ENCODE assay signal across 8 cellular contexts in genomic region chr19:44356383-44357111, GRCh38. TPM values are rescaled to one million over a fixed set of nuclear protein-coding genes. Genes with fewer than 3 reads are reported as not detected.
A peak's percentile ranks its signal among the peaks of the same experiment; 100 is the strongest.
DNase-seq lines count a peak whose midpoint lies in the region; ATAC-seq, FAIRE-seq and TF ChIP-seq lines count a peak whose summit lies in the region.

Gene ZNF112, minus strand, starts transcription at chr19:44356680. Its CDS starts 16,141 bp downstream, at chr19:44340539.

- H3K27ac Mint-ChIP-seq in endodermal cell = peak within 1 kb of the TSS; percentile 92

- H3K4me1 Mint-ChIP-seq in endodermal cell = peaks cover 5% of the 10 kb centered on the region

- H3K4me3 ChIP-seq in MG63 (peak within 1 kb of the TSS; percentile 81), SK-N-MC (peak within 1 kb of the TSS; percentile 98), endodermal cell (ENCODE audit: low read length) (peak within 1 kb of the TSS; percentile 93), right lobe of liver (peak within 1 kb of the TSS; percentile 36 to 66 (median 65))

- H3K4me1 ChIP-seq in endodermal cell (ENCODE audit: control insufficient read depth, insufficient read depth, low read length) = no peaks in the 10 kb centered on the region
- peaks cover 0 to 6% (median 0%) of the 10 kb centered on the region in 4 donors for H3K4me1 ChIP-seq in right lobe of liver

- H3K4me3 Mint-ChIP-seq in endodermal cell = peak within 1 kb of the TSS; percentile 88

- DNase-seq in D721Med (ENCODE audit: insufficient read length, low spot score) = no peak
- DNase-seq in MG63 = peak; percentile 94
- peak; percentile 80 for DNase-seq in SK-N-MC (ENCODE audit: low read depth, low spot score)
- DNase-seq in endodermal cell = peak; percentile 96
- DNase-seq in right lobe of liver = peak; percentile 88 to 96 (median 94)
- DNase-seq in stimulated activated CD8-positive, alpha-beta memory T cell treated with anti-CD3 and anti-CD28 coated beads, Interleukin-4, amount 100 ng/mL, for 48 hours = peak; percentile 23

- H3K27ac ChIP-seq in SK-N-MC = no peak within 1 kb of the TSS
- no peak within 1 kb of the TSS for H3K27ac ChIP-seq in endodermal cell (ENCODE audit: low read depth, low read length)
- no peak within 1 kb of the TSS for H3K27ac ChIP-seq in right lobe of liver

- H3K9me3 Mint-ChIP-seq in endodermal cell = peaks cover 17% of the 10 kb centered on the region

- H3K27me3 ChIP-seq in MG63 (no peaks in the 10 kb centered on the region), endodermal cell (ENCODE audit: control insufficient read depth, insufficient read depth, low read length, poor library complexity, severe bottlenecking) (peaks cover 5% of the 10 kb centered on the region), right lobe of liver (no peaks in the 10 kb centered on the region)

- ATAC-seq in right lobe of liver = peak; percentile 100
- no peak for ATAC-seq in HG03175 (IDR thresholded peaks at IDR 0.05; ENCODE audit: unreplicated experiment)
- no peak for ATAC-seq in HG02623 (IDR thresholded peaks at IDR 0.05; ENCODE audit: unreplicated experiment)

- H3K36me3 ChIP-seq in MG63 (peaks cover 8% of the 10 kb centered on the region), SK-N-MC (ENCODE audit: insufficient read depth, low read length) (no peaks in the 10 kb centered on the region), endodermal cell (ENCODE audit: control insufficient read depth, insufficient read depth, low read length) (no peaks in the 10 kb centered on the region), right lobe of liver (no peaks in the 10 kb centered on the region)

- H3K9me3 ChIP-seq in MG63 = peaks cover 18% of the 10 kb centered on the region
- H3K9me3 ChIP-seq in SK-N-MC (ENCODE audit: low read depth, low read length) = no peaks in the 10 kb centered on the region
- no peaks in the 10 kb centered on the region for H3K9me3 ChIP-seq in endodermal cell (ENCODE audit: control insufficient read depth, low read length)
- H3K9me3 ChIP-seq in right lobe of liver = no peaks in the 10 kb centered on the region

- TF ChIP-seq CTCF in D721Med (IDR thresholded peaks at IDR 0.05; ENCODE audit: insufficient read depth, missing control alignments) = no peak
- TF ChIP-seq CTCF in endodermal cell (conservative IDR thresholded peaks at IDR 0.05) = no peak
- no peak for TF ChIP-seq CTCF in right lobe of liver (IDR thresholded peaks at IDR 0.05)

- peaks cover 5% of the 10 kb centered on the region for H3K36me3 Mint-ChIP-seq in endodermal cell (ENCODE audit: low read depth)

- peak; percentile 66 for FAIRE-seq in D721Med (lab: Jason Lieb, UNC)

- WGBS in endodermal cell (ENCODE audit: insufficient coverage in 1 of 2, insufficient read length in 1 of 2), 2 experiments = 4 to 7% methylated on average over 14 to 38 of the region's 38 CpGs
- WGBS in right lobe of liver (ENCODE audit: insufficient coverage, low coverage, low lambda C conversion rate, missing lambda C conversion rate) = 4% methylated on average over 29 of the region's 38 CpGs

- H3K27me3 Mint-ChIP-seq in endodermal cell (ENCODE audit: insufficient read depth) = peaks cover 15% of the 10 kb centered on the region

- peak; percentile 46 for TF ChIP-seq POLR2A in right lobe of liver (IDR thresholded peaks at IDR 0.05)

- intact Hi-C loops in right lobe of liver (cut with DNase I) = no loop called here

- H3K9ac ChIP-seq in SK-N-MC (ENCODE audit: insufficient read length) = peak within 1 kb of the TSS; percentile 92
- peak within 1 kb of the TSS; percentile 63 for H3K9ac ChIP-seq in endodermal cell (ENCODE audit: extremely low read depth, low read length, poor library complexity, severe bottlenecking)

RNA-seq across cellular contexts. Expression of gene ZNF112, which starts in this region (rescaled TPM):
- total RNA-seq in MG63 (2014; rRNA removed; shearing (Covaris generic); ENCODE audit: low replicate concordance) = 2.6 and 33.1 TPM in 2 replicates
- total RNA-seq in endodermal cell (1 to 10 TPM; 5.0 to 6.1 TPM), right lobe of liver (1 to 10 TPM in 4 of 6 experiments, under 1 TPM in 2; 0.86 to 1.7 (median 1.1) TPM)
- 6.0 TPM for polyA plus RNA-seq in endodermal cell (2013, experiment 1 of 2)
- 5.1 TPM for polyA plus RNA-seq in endodermal cell (2013, experiment 2 of 2)

Comparison
In these comparisons a context has a peak if more than half of its experiments do, and no peak if none do; other contexts are left out.
1. ATAC-seq: peak in right lobe of liver (4 of 4); none in HG03175 (single experiment) and HG02623 (single experiment).
2. Peak in every context shown above with its lines, with median percentiles within 50 percentile points of each other: H3K4me3 ChIP-seq.